ENCODE assay signal across 14 cellular contexts in the genomic region with DNA sequence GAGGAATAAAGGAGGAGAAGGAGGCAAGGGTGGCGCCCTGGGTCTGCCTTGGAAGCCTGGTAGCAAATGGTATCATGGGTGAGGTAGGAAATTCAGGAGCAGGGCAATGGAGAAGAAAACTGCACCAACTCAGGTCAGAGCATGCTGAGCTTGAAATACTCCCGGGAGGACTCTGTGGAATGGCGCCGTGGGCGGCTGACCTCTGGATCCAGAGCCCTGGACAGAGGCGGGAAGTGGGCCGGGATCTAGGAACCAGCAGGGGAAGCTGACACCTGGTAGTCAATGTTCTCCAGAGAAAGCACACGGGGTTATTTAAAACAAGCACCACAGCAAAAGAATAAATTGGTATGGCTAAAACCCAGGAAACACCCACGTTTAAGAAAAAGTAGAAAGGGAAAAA.
DNase-seq lines count a peak whose midpoint lies in the region; ATAC-seq and TF ChIP-seq lines count a peak whose summit lies in the region.
"Had no signal": no experiment of that assay in that cellular context is flagged by ENCODE, and none has a peak within 500 bp of the region (broad histone marks: within the 10 kb centered on the region; RNA-seq: fewer than 3 reads in every experiment).

No MANE protein-coding gene starts in this region.

- H3K36me3 Mint-ChIP-seq in type B pancreatic cell: no peaks in the 10 kb centered on the region

- no peak overlapping the region for H2BK12ac ChIP-seq in neuronal stem cell (ENCODE audit: low read length)

- no peaks in the 10 kb centered on the region for H3K36me3 ChIP-seq in BLaER1 treated with 17β-estradiol and CSF1 and Interleukin-3, amounts not matched to agents 10 nM and 100 nM
- no peaks in the 10 kb centered on the region for H3K36me3 ChIP-seq in neuronal stem cell (replicated peaks in 1 of 2; ENCODE audit: control insufficient read depth in 2 of 2, insufficient read depth in 2 of 2, low read length in 2 of 2)
- no peaks in the 10 kb centered on the region for H3K36me3 ChIP-seq in tibial artery
- H3K36me3 ChIP-seq: BE2C, HAP-1 had no signal

- no peak overlapping the region for H2AFZ ChIP-seq in neuronal stem cell (ENCODE audit: low read length)

- H3K4ac ChIP-seq in neuronal stem cell (ENCODE audit: low read length): no peak overlapping the region

- TF ChIP-seq CTCF in type B pancreatic cell (conservative IDR thresholded peaks at IDR 0.05) (no peak), tibial artery (IDR thresholded peaks at IDR 0.05) (no peak)

- no peaks in the 10 kb centered on the region for H3K27me3 ChIP-seq in BLaER1 treated with 17β-estradiol and CSF1 and Interleukin-3, amounts not matched to agents 10 nM and 100 nM
- H3K27me3 ChIP-seq in neuronal stem cell (ENCODE audit: control insufficient read depth in 3 of 3, insufficient read depth in 3 of 3, low read depth in 1 of 3, low read length in 3 of 3): peaks cover 0 to 54% (median 11%) of the 10 kb centered on the region in 3 experiments
- peaks cover 0 to 30% of the 10 kb centered on the region in 2 donors for H3K27me3 ChIP-seq in tibial artery

- no peaks in the 10 kb centered on the region for H3K9me3 Mint-ChIP-seq in type B pancreatic cell
- H3K9me3 Mint-ChIP-seq: CD4-positive, alpha-beta T cell had no signal

- no peak overlapping the region for H2BK5ac ChIP-seq in neuronal stem cell (ENCODE audit: low read length)

- no peak overlapping the region for H3K14ac ChIP-seq in neuronal stem cell (ENCODE audit: low read length)

- H3K4me1 ChIP-seq in BLaER1 treated with 17β-estradiol and CSF1 and Interleukin-3, amounts not matched to agents 10 nM and 100 nM: peaks cover 10 to 27% (median 14%) of the 10 kb centered on the region in 10 experiments; a peak in 19 of 20 replicates
- H3K4me1 ChIP-seq in neuronal stem cell (ENCODE audit: control insufficient read depth in 2 of 2, insufficient read depth in 1 of 2, low read depth in 1 of 2, low read length in 2 of 2) (peaks cover 0 to 3% of the 10 kb centered on the region in 2 donors), tibial artery (peaks cover 0 to 9% (median 3%) of the 10 kb centered on the region in 4 donors)
- H3K4me1 ChIP-seq: BE2C had no signal

- H3K4me1 Mint-ChIP-seq in type B pancreatic cell (ENCODE audit: unreplicated experiment): peaks cover 39% of the 10 kb centered on the region

- DNase-seq in left lobe of liver (ENCODE audit: low spot score): no peak
- no peak for DNase-seq in neuronal stem cell (ENCODE audit: low spot score)
- no peak for DNase-seq in type B pancreatic cell (ENCODE audit: extremely low spot score, unreplicated experiment)
- DNase-seq in tibial artery: no peak
- no peak for DNase-seq in Right ventricle myocardium inferior (ENCODE audit: missing footprints)
- DNase-seq: ACHN; BE2C; Caco-2; CD4-positive, alpha-beta T cell had no signal

- no peak overlapping the region for H4K91ac ChIP-seq in neuronal stem cell (ENCODE audit: low read depth, low read length, poor library complexity)

- H3K4me2 ChIP-seq in BLaER1 treated with 17β-estradiol and CSF1 and Interleukin-3, amounts not matched to agents 10 nM and 100 nM: peak overlapping the region in 6 of 11 experiments; percentile 78 to 93 (median 84); a peak in 9 of 22 replicates
- no peak overlapping the region for H3K4me2 ChIP-seq in neuronal stem cell (ENCODE audit: insufficient read depth, low read length, poor library complexity, severe bottlenecking)

- H3K9me3 ChIP-seq in BLaER1 treated with 17β-estradiol and CSF1 and Interleukin-3, amounts not matched to agents 10 nM and 100 nM (replicated peaks in 1 of 11): peaks cover 2 to 11% (median 6%) of the 10 kb centered on the region in 11 experiments
- H3K9me3 ChIP-seq in neuronal stem cell (replicated peaks in 1 of 2; ENCODE audit: control insufficient read depth in 2 of 2, insufficient read depth in 1 of 2, low read depth in 1 of 2, low read length in 2 of 2): no peaks in the 10 kb centered on the region
- no peaks in the 10 kb centered on the region for H3K9me3 ChIP-seq in tibial artery
- H3K9me3 ChIP-seq: BE2C, Caco-2, HAP-1 had no signal

- no peak overlapping the region for H4K8ac ChIP-seq in neuronal stem cell (ENCODE audit: low read depth, low read length)

- intact Hi-C loops in tibial artery (cut with DNase I; ENCODE audit: low total_unique reads) (loop anchor here (10.0 kb wide), 1 partner anchor 160 kb away; no protein-coding TSS in a partner anchor), Right ventricle myocardium inferior (cut with DNase I) (loop anchor here (10.0 kb wide), 2 partner anchors 1600 to 1660 kb away; no protein-coding TSS in a partner anchor)

- no peak overlapping the region for H3K27ac ChIP-seq in BLaER1 treated with 17β-estradiol and CSF1 and Interleukin-3, amounts not matched to agents 10 nM and 100 nM
- no peak overlapping the region for H3K27ac ChIP-seq in neuronal stem cell (replicated peaks; ENCODE audit: low read length)
- H3K27ac ChIP-seq in tibial artery: no peak overlapping the region
- H3K27ac ChIP-seq: C4-2B, HL-60 had no signal

- no peak overlapping the region for H3K18ac ChIP-seq in neuronal stem cell (ENCODE audit: low read length)

- no peak overlapping the region for H3K9ac ChIP-seq in BLaER1 treated with 17β-estradiol and CSF1 and Interleukin-3, amounts not matched to agents 10 nM and 100 nM
- H3K9ac ChIP-seq in neuronal stem cell (ENCODE audit: low read depth, low read length, poor library complexity): no peak overlapping the region

- ATAC-seq in left lobe of liver (peak; percentile 16), HG03280 (IDR thresholded peaks at IDR 0.05; ENCODE audit: unreplicated experiment) (no peak), Right ventricle myocardium inferior (no peak)

- peak overlapping the region; percentile 35 for H3K27ac Mint-ChIP-seq in type B pancreatic cell
- H3K27ac Mint-ChIP-seq: CD4-positive, alpha-beta T cell had no signal

- no peaks in the 10 kb centered on the region for H3K79me1 ChIP-seq in neuronal stem cell (ENCODE audit: low read depth, low read length)

- peak overlapping the region; percentile 7 for H2AK5ac ChIP-seq in neuronal stem cell (ENCODE audit: low read depth, low read length)

- peaks cover 53% of the 10 kb centered on the region for H3K27me3 Mint-ChIP-seq in type B pancreatic cell

- no peak overlapping the region for H3K4me3 Mint-ChIP-seq in type B pancreatic cell
- H3K4me3 Mint-ChIP-seq: CD4-positive, alpha-beta T cell had no signal

- WGBS in neuronal stem cell (ENCODE audit: extremely low coverage in 2 of 2, insufficient read length in 2 of 2, insufficient replicate concordance in 1 of 2), 2 donors: no CpG with 5 or more reads among the region's 9 CpGs

- H4K20me1 ChIP-seq in BLaER1 treated with 17β-estradiol and CSF1 and Interleukin-3, amounts not matched to agents 10 nM and 100 nM: no peaks in the 10 kb centered on the region

- no peak overlapping the region for H3K4me3 ChIP-seq in BLaER1 treated with 17β-estradiol and CSF1 and Interleukin-3, amounts not matched to agents 10 nM and 100 nM
- H3K4me3 ChIP-seq in neuronal stem cell (ENCODE audit: low read length in 2 of 2) (no peak overlapping the region), tibial artery (no peak overlapping the region)
- H3K4me3 ChIP-seq: HAP-1 had no signal

- no peak overlapping the region for H2BK15ac ChIP-seq in neuronal stem cell (ENCODE audit: low read length)

- no peak overlapping the region for H3K23ac ChIP-seq in neuronal stem cell (ENCODE audit: low read depth, low read length, poor library complexity)

- H2BK120ac ChIP-seq in neuronal stem cell (ENCODE audit: low read depth, low read length): no peak overlapping the region
